Comparison of ENCODE assay signal across 1 cellular context in genomic region chr11:47244664-47245350, GRCh38.
TF ChIP-seq lines count a peak whose summit lies in the region.

No MANE protein-coding gene starts in this region.

TF ChIP-seq in HepG2, 621 proteins besides CTCF, POLR2A, EP300 and RAD21:
- TF ChIP-seq ZBTB49 (CRISPR knock-in tag; IDR thresholded peaks at IDR 0.05; ENCODE audit: borderline replicate concordance) (no peak), MAZ (IDR thresholded peaks at IDR 0.05; ENCODE audit: borderline replicate concordance, low read depth, low read length) (no peak), MAZ (CRISPR knock-in tag; IDR thresholded peaks at IDR 0.05; ENCODE audit: low read depth) (no peak), MAFF (IDR thresholded peaks at IDR 0.05; ENCODE audit: low read depth, low read length) (0 out of 2 replicates have a peak, but pooled peaks have one; percentile 13), ZNF160 (CRISPR knock-in tag; IDR thresholded peaks at IDR 0.05) (no peak), FOXK1 (CRISPR knock-in tag; IDR thresholded peaks at IDR 0.05; ENCODE audit: borderline replicate concordance, low read depth) (no peak), ELF4 (CRISPR knock-in tag; IDR thresholded peaks at IDR 0.05; ENCODE audit: borderline replicate concordance) (no peak), ZFY (CRISPR knock-in tag; IDR thresholded peaks at IDR 0.05) (no peak), GABPB1 (CRISPR knock-in tag; IDR thresholded peaks at IDR 0.05) (no peak), THRA (CRISPR knock-in tag; IDR thresholded peaks at IDR 0.05; ENCODE audit: borderline replicate concordance) (no peak), MAFK (conservative IDR thresholded peaks at IDR 0.05 in 1 of 2, IDR thresholded peaks at IDR 0.05 in 1 of 2; ENCODE audit: low read length in 2 of 2) (peak; percentile 33 to 49), SCMH1 (CRISPR knock-in tag; IDR thresholded peaks at IDR 0.05; ENCODE audit: borderline replicate concordance) (no peak), THAP9 (CRISPR knock-in tag; IDR thresholded peaks at IDR 0.05; ENCODE audit: borderline replicate concordance) (no peak), ZNF557 (CRISPR knock-in tag; IDR thresholded peaks at IDR 0.05) (no peak), ZNF639 (CRISPR knock-in tag; conservative IDR thresholded peaks at IDR 0.05) (no peak), POLR2G (IDR thresholded peaks at IDR 0.05; ENCODE audit: low read depth, low read length) (peak; percentile 37; the same call in 1 of the 2 replicates), RBFOX2 (IDR thresholded peaks at IDR 0.05; ENCODE audit: low read depth, low read length) (0 out of 2 replicates have a peak, but pooled peaks have one; percentile 10), MED8 (CRISPR knock-in tag; IDR thresholded peaks at IDR 0.05; ENCODE audit: insufficient replicate concordance) (no peak), HNF4A (CRISPR knock-in tag; IDR thresholded peaks at IDR 0.05) (no peak)
